ENCODE assay signal across 15 cellular contexts in the genomic region with DNA sequence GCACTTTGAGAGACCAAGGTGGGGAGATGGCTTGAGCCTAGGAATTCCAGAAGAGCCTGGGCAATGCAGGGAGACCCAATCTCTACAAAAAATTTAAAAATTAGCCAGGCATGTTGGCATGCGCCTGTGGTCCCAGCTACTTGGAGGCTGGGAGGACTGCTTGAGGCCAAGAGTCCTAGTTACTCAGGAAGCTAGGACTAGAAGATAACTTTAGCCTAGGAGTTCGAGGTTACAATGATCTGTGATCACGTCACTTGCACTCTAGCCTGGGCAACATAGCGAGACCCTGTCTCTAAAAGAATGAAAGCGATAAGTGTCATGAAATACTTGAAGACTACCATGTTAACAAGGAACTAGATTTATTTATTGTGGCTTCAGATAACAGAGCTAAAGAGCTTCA. TPM values are rescaled to one million over a fixed set of nuclear protein-coding genes. Genes with fewer than 3 reads are reported as not detected.
DNase-seq lines count a peak whose midpoint lies in the region; ATAC-seq and TF ChIP-seq lines count a peak whose summit lies in the region.
"Had no signal": no experiment of that assay in that cellular context is flagged by ENCODE, and none has a peak within 500 bp of the region (broad histone marks: within the 10 kb centered on the region; RNA-seq: fewer than 3 reads in every experiment).

No MANE protein-coding gene starts in this region.

- no peak for TF ChIP-seq CTCF in brain (conservative IDR thresholded peaks at IDR 0.05)
- no peak for TF ChIP-seq CTCF in neutrophil (IDR thresholded peaks at IDR 0.05)
- TF ChIP-seq CTCF in vagina (IDR thresholded peaks at IDR 0.05) = no peak

- peak overlapping the region; percentile 11 for H3K27ac Mint-ChIP-seq in activated naive CD8-positive, alpha-beta T cell
- H3K27ac Mint-ChIP-seq in activated naive CD8-positive, alpha-beta T cell treated with anti-CD3 and anti-CD28 coated beads, Interleukin-2, amount 50 U/mL, for 24 hours = no peak overlapping the region
- peak overlapping the region in 3 of 5 experiments; percentile 36 to 98 (median 52) for H3K27ac Mint-ChIP-seq in brain
- peak overlapping the region in 1 of 2 donors; percentile 48 for H3K27ac Mint-ChIP-seq in T-cell
- H3K27ac Mint-ChIP-seq: activated CD8-positive, alpha-beta memory T cell treated with anti-CD3 and anti-CD28 coated beads, Interleukin-2, amount 10 ng/mL, durations not matched to agents 7 days and 5 days; H9; T-helper 1 cell treated with Interleukin-12 subunit alpha and Interleukin-12 subunit beta and Interleukin-4 antibody, amounts not matched to agents 30 μg/mL and 1 μg/mL, for 36 hours had no signal

- H3K9me3 Mint-ChIP-seq in activated naive CD8-positive, alpha-beta T cell (ENCODE audit: low read depth) = no peaks in the 10 kb centered on the region
- H3K9me3 Mint-ChIP-seq in activated naive CD8-positive, alpha-beta T cell treated with anti-CD3 and anti-CD28 coated beads, Interleukin-2, amount 50 U/mL, for 24 hours = no peaks in the 10 kb centered on the region
- H3K9me3 Mint-ChIP-seq in brain = no peaks in the 10 kb centered on the region
- H3K9me3 Mint-ChIP-seq in T-cell = no peaks in the 10 kb centered on the region
- H3K9me3 Mint-ChIP-seq: H9; T-helper 1 cell treated with Interleukin-12 subunit alpha and Interleukin-12 subunit beta and Interleukin-4 antibody, amounts not matched to agents 30 μg/mL and 1 μg/mL, for 36 hours had no signal

- H3K27ac ChIP-seq in neutrophil (peak overlapping the region; percentile 88), vagina (peak overlapping the region; percentile 94)

- ATAC-seq in activated naive CD8-positive, alpha-beta T cell treated with anti-CD3 and anti-CD28 coated beads, Interleukin-2, amount 50 U/mL, for 24 hours = no peak
- no peak for ATAC-seq in GM18502 (IDR thresholded peaks at IDR 0.05; ENCODE audit: poor library complexity, unreplicated experiment)
- ATAC-seq in T-cell (replicated peaks in 1 of 4) = no peak
- ATAC-seq: activated CD4-positive, CD25-positive, alpha-beta regulatory T cell treated with anti-CD3 and anti-CD28 coated beads, Interleukin-2, amount 50 U/mL, for 24 hours; activated CD8-positive, alpha-beta memory T cell treated with anti-CD3 and anti-CD28 coated beads, Interleukin-2, amount 10 ng/mL, durations not matched to agents 7 days and 5 days had no signal

- H3K4me1 ChIP-seq in neutrophil (ENCODE audit: control insufficient read depth in 1 of 2, insufficient read depth in 1 of 2, low read depth in 1 of 2, low read length in 1 of 2) (peaks cover 62 to 63% of the 10 kb centered on the region in 2 experiments), vagina (peaks cover 76% of the 10 kb centered on the region)

- H3K4me3 ChIP-seq in neutrophil (ENCODE audit: low read depth in 1 of 2, low read length in 1 of 2) = no peak overlapping the region
- no peak overlapping the region for H3K4me3 ChIP-seq in vagina

- no peaks in the 10 kb centered on the region for H3K27me3 Mint-ChIP-seq in activated naive CD8-positive, alpha-beta T cell
- H3K27me3 Mint-ChIP-seq in activated naive CD8-positive, alpha-beta T cell treated with anti-CD3 and anti-CD28 coated beads, Interleukin-2, amount 50 U/mL, for 24 hours = no peaks in the 10 kb centered on the region
- H3K27me3 Mint-ChIP-seq in brain = no peaks in the 10 kb centered on the region
- H3K27me3 Mint-ChIP-seq in T-cell = no peaks in the 10 kb centered on the region
- H3K27me3 Mint-ChIP-seq: activated CD8-positive, alpha-beta memory T cell treated with anti-CD3 and anti-CD28 coated beads, Interleukin-2, amount 10 ng/mL, durations not matched to agents 7 days and 5 days had no signal

- H3K36me3 ChIP-seq in neutrophil (no peaks in the 10 kb centered on the region), vagina (no peaks in the 10 kb centered on the region)

- CTCF ChIA-PET in T-cell (lab: Charles Lee) = interaction anchor here (0.6 to 0.9 kb wide), 5 partner anchors 53 to 702 kb away, joined by 3 to 6 read pairs (median 3); partner anchors contain the start of genes ATP5MC2 (in 1 of the 2) and COPZ1 (in 1 of the 2)

- H3K36me3 Mint-ChIP-seq in activated naive CD8-positive, alpha-beta T cell = peaks cover 2% of the 10 kb centered on the region
- peaks cover 10% of the 10 kb centered on the region for H3K36me3 Mint-ChIP-seq in activated naive CD8-positive, alpha-beta T cell treated with anti-CD3 and anti-CD28 coated beads, Interleukin-2, amount 50 U/mL, for 24 hours (ENCODE audit: low read depth)
- H3K36me3 Mint-ChIP-seq in brain (peaks cover 19% of the 10 kb centered on the region), T-cell (peaks cover 2% of the 10 kb centered on the region)

- no peak overlapping the region for H3K4me3 Mint-ChIP-seq in activated naive CD8-positive, alpha-beta T cell
- no peak overlapping the region for H3K4me3 Mint-ChIP-seq in activated naive CD8-positive, alpha-beta T cell treated with anti-CD3 and anti-CD28 coated beads, Interleukin-2, amount 50 U/mL, for 24 hours
- H3K4me3 Mint-ChIP-seq in brain (peak overlapping the region in 2 of 5 experiments; percentile 64 to 96), T-cell (peak overlapping the region in 1 of 3 donors; percentile 92)
- H3K4me3 Mint-ChIP-seq: H9; T-helper 1 cell treated with Interleukin-12 subunit alpha and Interleukin-12 subunit beta and Interleukin-4 antibody, amounts not matched to agents 30 μg/mL and 1 μg/mL, for 36 hours had no signal

- H3K27me3 ChIP-seq in neutrophil (no peaks in the 10 kb centered on the region), vagina (no peaks in the 10 kb centered on the region)

- POLR2A ChIA-PET in T-cell (lab: Charles Lee) = no interaction called here

- DNase-seq in activated naive CD8-positive, alpha-beta T cell treated with anti-CD3 and anti-CD28 coated beads, Interleukin-2, amount 50 U/mL, for 24 hours = no peak
- DNase-seq in vagina (ENCODE audit: extremely low spot score in 2 of 2) = no peak
- DNase-seq in NCI-H510A treated with DMSO at 0.1 percent for 48 hours (lab: John Stamatoyannopoulos, UW) = no peak
- no peak for DNase-seq in T-cell
- DNase-seq: activated CD8-positive, alpha-beta memory T cell treated with anti-CD3 and anti-CD28 coated beads, Interleukin-2, amount 10 ng/mL, durations not matched to agents 7 days and 5 days; activated gamma-delta T cell; H9; NCI-H2029; NCI-H526 treated with DMSO at 0.1 percent for 48 hours had no signal

- no peak for TF ChIP-seq POLR2A in vagina (IDR thresholded peaks at IDR 0.05)

- H3K9me3 ChIP-seq in neutrophil (no peaks in the 10 kb centered on the region), vagina (no peaks in the 10 kb centered on the region)

- intact Hi-C loops in vagina (cut with DNase I) = no loop called here

- H3K4me1 Mint-ChIP-seq in activated naive CD8-positive, alpha-beta T cell (ENCODE audit: low read depth) = peaks cover 66% of the 10 kb centered on the region
- peaks cover 64% of the 10 kb centered on the region for H3K4me1 Mint-ChIP-seq in activated naive CD8-positive, alpha-beta T cell treated with anti-CD3 and anti-CD28 coated beads, Interleukin-2, amount 50 U/mL, for 24 hours
- H3K4me1 Mint-ChIP-seq in brain (peaks cover 67% of the 10 kb centered on the region), T-cell (peaks cover 55 to 69% (median 68%) of the 10 kb centered on the region in 3 donors)

RNA-seq across cellular contexts. Expression of gene ATF7, which starts 3.5 kb away (rescaled TPM):
- polyA plus RNA-seq in brain (ENCODE audit: insufficient read depth, low read depth, low replicate concordance) = 36.2 TPM
- total RNA-seq in vagina (34.9 TPM), T-cell (10 to 100 TPM; 18.9 to 29.6 (median 27.1) TPM)

RNA-seq across cellular contexts. Expression of gene ATP5MC2, which starts 53.2 kb away (rescaled TPM):
- polyA plus RNA-seq in brain (ENCODE audit: insufficient read depth, low read depth, low replicate concordance) = 614 TPM
- total RNA-seq in vagina (311 TPM), T-cell (100 to 1,000 TPM; 223 to 283 (median 251) TPM)
